ENCODE assay signal across 1 cellular context in the genomic region with DNA sequence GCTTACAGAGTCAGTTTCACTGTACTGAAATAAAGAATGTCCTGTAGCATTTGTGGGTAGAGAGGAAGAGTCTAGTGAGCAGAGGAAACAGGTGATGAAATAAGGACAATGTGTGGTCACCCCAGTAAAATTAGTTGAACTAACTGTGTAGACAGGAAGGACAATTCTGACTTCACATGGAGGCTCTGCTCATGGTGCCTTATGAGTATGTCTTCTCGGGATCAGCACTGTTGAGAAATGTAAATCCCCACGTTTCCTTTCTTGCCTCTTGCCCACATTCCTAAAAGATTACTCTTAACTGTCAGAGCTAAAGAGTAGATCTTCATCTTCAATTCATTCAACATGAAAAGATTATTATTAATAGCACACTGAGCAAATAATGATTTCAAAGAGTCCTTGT.
TF ChIP-seq lines count a peak whose summit lies in the region.

No MANE protein-coding gene starts in this region.

TF ChIP-seq in A549, 52 proteins besides CTCF, POLR2A, EP300 and RAD21 (continued from another document):
- TF ChIP-seq POLR2AphosphoS2 (conservative IDR thresholded peaks at IDR 0.05; ENCODE audit: low read length) (no peak), KDM1A (IDR thresholded peaks at IDR 0.05; ENCODE audit: low read depth) (no peak), TFCP2L1 (CRISPR knock-in tag; IDR thresholded peaks at IDR 0.05) (no peak), JUN (IDR thresholded peaks at IDR 0.05) (peak in 1 of 2 experiments; percentile 38; a peak in 1 of 5 replicates), RARB (CRISPR knock-in tag; IDR thresholded peaks at IDR 0.05) (no peak), BCL3 (IDR thresholded peaks at IDR 0.05) (0 out of 3 replicates have a peak, but pooled peaks have one; percentile 45), PHF8 (IDR thresholded peaks at IDR 0.05; ENCODE audit: borderline replicate concordance, low read depth) (no peak), NR3C1 (IDR thresholded peaks at IDR 0.05) (no peak), HOXB5 (CRISPR knock-in tag; IDR thresholded peaks at IDR 0.05) (0 out of 2 replicates have a peak, but pooled peaks have one; percentile 44), HOXA7 (CRISPR knock-in tag; IDR thresholded peaks at IDR 0.05) (no peak)
- TF ChIP-seq, protein P1, sequence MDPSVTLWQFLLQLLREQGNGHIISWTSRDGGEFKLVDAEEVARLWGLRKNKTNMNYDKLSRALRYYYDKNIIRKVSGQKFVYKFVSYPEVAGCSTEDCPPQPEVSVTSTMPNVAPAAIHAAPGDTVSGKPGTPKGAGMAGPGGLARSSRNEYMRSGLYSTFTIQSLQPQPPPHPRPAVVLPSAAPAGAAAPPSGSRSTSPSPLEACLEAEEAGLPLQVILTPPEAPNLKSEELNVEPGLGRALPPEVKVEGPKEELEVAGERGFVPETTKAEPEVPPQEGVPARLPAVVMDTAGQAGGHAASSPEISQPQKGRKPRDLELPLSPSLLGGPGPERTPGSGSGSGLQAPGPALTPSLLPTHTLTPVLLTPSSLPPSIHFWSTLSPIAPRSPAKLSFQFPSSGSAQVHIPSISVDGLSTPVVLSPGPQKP (IDR thresholded peaks at IDR 0.05; ENCODE audit: low read depth, low read length) = no peak
